In the genomic region with DNA sequence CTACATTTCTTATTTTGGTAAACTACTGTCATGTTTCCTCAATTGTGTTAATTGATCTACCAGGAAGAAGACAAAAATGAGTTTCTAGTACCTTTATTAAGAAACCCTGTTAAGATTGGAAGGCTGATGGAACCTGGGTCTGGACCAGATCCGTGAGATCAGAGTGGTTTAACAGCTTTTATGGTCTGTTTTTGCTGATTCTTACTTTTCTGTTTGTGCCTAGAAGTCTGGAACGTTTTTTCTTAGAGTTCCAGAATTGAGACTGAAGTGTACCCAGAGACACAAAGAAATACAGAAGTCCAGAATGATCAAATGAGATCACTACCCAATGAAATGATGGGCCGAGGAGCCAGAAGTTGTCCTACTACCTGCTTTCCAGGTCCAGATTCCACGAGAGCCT, we compare ENCODE assay signal across 21 cellular contexts. TPM values are rescaled to one million over a fixed set of nuclear protein-coding genes. Genes with fewer than 3 reads are reported as not detected.
"Had no signal": no experiment of that assay in that cellular context is flagged by ENCODE, and none has a peak within 500 bp of the region (broad histone marks: within the 10 kb centered on the region; RNA-seq: fewer than 3 reads in every experiment).

No MANE protein-coding gene starts in this region.

- H3K36me3 ChIP-seq: uterus had no signal

- H3K27ac Mint-ChIP-seq: activated B cell treated with CpG ODN at 0.5 μM for 24 hours; activated CD8-positive, alpha-beta memory T cell treated with anti-CD3 and anti-CD28 coated beads, Interleukin-2, amount 10 ng/mL, durations not matched to agents 7 days and 5 days; mesothelial cell of epicardium had no signal

- H3K27ac ChIP-seq: ascending aorta, uterus had no signal

- H3K9me3 ChIP-seq: ascending aorta, uterus had no signal

- ATAC-seq: activated CD8-positive, alpha-beta memory T cell treated with anti-CD3 and anti-CD28 coated beads, Interleukin-2, amount 10 ng/mL, durations not matched to agents 7 days and 5 days; right cardiac atrium; SK-N-SH treated with all-trans-retinoic acid at 6 μM for 48 hours had no signal

- H3K4me1 ChIP-seq: uterus had no signal

- H3K4me3 ChIP-seq: ascending aorta, uterus had no signal

- H3K27me3 Mint-ChIP-seq: activated B cell treated with CpG ODN at 0.5 μM for 24 hours; activated CD8-positive, alpha-beta memory T cell treated with anti-CD3 and anti-CD28 coated beads, Interleukin-2, amount 10 ng/mL, durations not matched to agents 7 days and 5 days had no signal

- H3K36me3 Mint-ChIP-seq: mesothelial cell of epicardium had no signal

- H3K9me3 Mint-ChIP-seq: activated B cell treated with CpG ODN at 0.5 μM for 24 hours, mesothelial cell of epicardium had no signal

- H3K4me3 Mint-ChIP-seq: activated B cell treated with CpG ODN at 0.5 μM for 24 hours; activated CD8-positive, alpha-beta memory T cell treated with anti-CD3 and anti-CD28 coated beads, Interleukin-2, amount 10 ng/mL, durations not matched to agents 7 days and 5 days; mesothelial cell of epicardium had no signal

- H3K27me3 ChIP-seq: ascending aorta, uterus had no signal

- DNase-seq: activated B cell treated with CpG ODN at 0.5 μM for 24 hours; activated CD4-positive, alpha-beta T cell treated with anti-CD3 and anti-CD28 coated beads, Interleukin-2, amount 50 U/mL, for 1 hour; activated CD8-positive, alpha-beta memory T cell treated with anti-CD3 and anti-CD28 coated beads, Interleukin-2, amount 10 ng/mL, durations not matched to agents 7 days and 5 days; activated T-cell treated with anti-CD3 and anti-CD28 coated beads, Interleukin-2, amount 50 U/mL, for 48 hours; head of caudate nucleus; kidney glomerular epithelial cell; right cardiac atrium; SHP77 treated with DMSO at 0.1 percent for 48 hours; small intestine; uterus had no signal

RNA-seq across cellular contexts. Expression of a gene that starts 28.6 kb away (rescaled TPM):
- total RNA-seq: activated B cell treated with CpG ODN at 0.5 μM for 24 hours; activated CD8-positive, alpha-beta memory T cell treated with anti-CD3 and anti-CD28 coated beads, Interleukin-2, amount 10 ng/mL, durations not matched to agents 7 days and 5 days; ascending aorta; bronchial epithelial cell; chondrocyte; dermis microvascular lymphatic vessel endothelial cell; epithelial cell of proximal tubule; frontal cortex; mesothelial cell of epicardium; T-helper 2 cell treated with Interferon-gamma antibody and Interleukin-4, amounts not matched to agents 100 ng/mL and 5 ng/mL, for 36 hours; uterus had no signal
- polyA plus RNA-seq: right cardiac atrium had no signal

RNA-seq across cellular contexts. Expression of a gene that starts 53.2 kb away (rescaled TPM):
- total RNA-seq: activated B cell treated with CpG ODN at 0.5 μM for 24 hours; activated CD8-positive, alpha-beta memory T cell treated with anti-CD3 and anti-CD28 coated beads, Interleukin-2, amount 10 ng/mL, durations not matched to agents 7 days and 5 days; ascending aorta; bronchial epithelial cell; chondrocyte; epithelial cell of proximal tubule; frontal cortex; liver; mesothelial cell of epicardium; myocyte; T-helper 2 cell treated with Interferon-gamma antibody and Interleukin-4, amounts not matched to agents 100 ng/mL and 5 ng/mL, for 36 hours had no signal
- polyA plus RNA-seq: liver had no signal
